In the genomic region with DNA sequence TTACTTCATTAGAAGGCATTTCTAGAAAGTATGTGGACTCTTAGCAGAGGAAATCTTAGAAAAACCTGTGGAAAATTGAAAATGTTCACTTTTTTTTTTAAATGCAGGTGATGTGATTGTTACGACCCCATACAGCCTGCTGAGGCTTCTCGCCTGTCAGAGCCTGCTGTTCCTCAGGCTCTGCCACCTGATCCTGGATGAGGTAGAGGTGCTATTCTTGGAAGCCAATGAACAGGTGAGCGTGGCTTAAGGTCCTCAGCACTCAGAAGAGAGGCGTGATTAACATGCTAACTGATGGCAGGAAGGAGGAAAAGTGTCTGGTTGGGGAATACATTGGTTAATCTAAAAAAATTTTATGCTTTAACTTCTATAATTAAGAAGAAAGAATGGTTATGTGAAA, we compare ENCODE assay signal across 19 cellular contexts.
DNase-seq lines count a peak whose midpoint lies in the region; ATAC-seq and TF ChIP-seq lines count a peak whose summit lies in the region.
"Had no signal": no experiment of that assay in that cellular context is flagged by ENCODE, and none has a peak within 500 bp of the region (broad histone marks: within the 10 kb centered on the region; RNA-seq: fewer than 3 reads in every experiment).

No MANE protein-coding gene starts in this region.

- TF ChIP-seq CTCF in left lung (IDR thresholded peaks at IDR 0.05) (no peak), gastroesophageal sphincter (IDR thresholded peaks at IDR 0.05) (no peak), A673 (conservative IDR thresholded peaks at IDR 0.05; ENCODE audit: low read depth, low read length) (no peak)

- H3K27ac ChIP-seq in left lung: no peak overlapping the region
- no peak overlapping the region for H3K27ac ChIP-seq in gastroesophageal sphincter
- no peak overlapping the region for H3K27ac ChIP-seq in A673 (ENCODE audit: low read depth, low read length, poor library complexity, severe bottlenecking)
- H3K27ac ChIP-seq: 22Rv1, HL-60, KMS-11, Peyer's patch, SJSA1 had no signal

- no peaks in the 10 kb centered on the region for H3K36me3 ChIP-seq in left lung
- no peaks in the 10 kb centered on the region for H3K36me3 ChIP-seq in gastroesophageal sphincter
- no peaks in the 10 kb centered on the region for H3K36me3 ChIP-seq in A673 (ENCODE audit: insufficient read depth, low read length, poor library complexity, severe bottlenecking)
- H3K36me3 ChIP-seq: Peyer's patch, SJSA1 had no signal

- H3K4me3 ChIP-seq in left lung (no peak overlapping the region), gastroesophageal sphincter (no peak overlapping the region), A673 (ENCODE audit: low read depth, low read length, poor library complexity, severe bottlenecking) (no peak overlapping the region)
- H3K4me3 ChIP-seq: Peyer's patch, SJSA1 had no signal

- CTCF ChIA-PET in A673 (lab: Charles Lee): no interaction called here

- WGBS in gastroesophageal sphincter (ENCODE audit: low coverage in 1 of 2), 2 donors: 71 to 100% methylated on average over 1 to 3 of the region's 4 CpGs

- TF ChIP-seq EP300 in gastroesophageal sphincter (IDR thresholded peaks at IDR 0.05): no peak

- H3K4me1 ChIP-seq in left lung (no peaks in the 10 kb centered on the region), gastroesophageal sphincter (no peaks in the 10 kb centered on the region), A673 (ENCODE audit: insufficient read depth, low read length, poor library complexity, severe bottlenecking) (no peaks in the 10 kb centered on the region)
- H3K4me1 ChIP-seq: Peyer's patch, SJSA1 had no signal

- POLR2A ChIA-PET in A673 (lab: Charles Lee; ENCODE audit: low non-redundant PET): no interaction called here

- H3K27me3 ChIP-seq in left lung (no peaks in the 10 kb centered on the region), gastroesophageal sphincter (no peaks in the 10 kb centered on the region), A673 (replicated peaks; ENCODE audit: insufficient read depth, low read depth, low read length, poor library complexity) (no peaks in the 10 kb centered on the region)
- H3K27me3 ChIP-seq: Peyer's patch had no signal

- ATAC-seq in left lung: peak; percentile 25
- no peak for ATAC-seq in gastroesophageal sphincter

- TF ChIP-seq POLR2A in gastroesophageal sphincter (IDR thresholded peaks at IDR 0.05): no peak

- intact Hi-C loops in left lung (cut with DNase I): no loop called here
- intact Hi-C loops in A673 (cut with micrococcal nuclease; ENCODE audit: unreplicated experiment): no loop called here

- DNase-seq in NCI-H1417 (lab: John Stamatoyannopoulos, UW) (peak; percentile 20 to 82 (median 21)), NCI-H1417 treated with DMSO at 0.1 percent for 48 hours (lab: John Stamatoyannopoulos, UW) (no peak), NCI-H146 (lab: John Stamatoyannopoulos, UW) (peak; percentile 69), NCI-H2171 treated with DMSO at 0.1 percent for 48 hours (lab: John Stamatoyannopoulos, UW) (peak; percentile 61), left lung (no peak), GM03348 (ENCODE audit: low spot score) (no peak), A673 (ENCODE audit: low spot score) (no peak)
- DNase-seq: DMS153; EL; NCI-H1436; NCI-H2227 treated with DMSO at 0.1 percent for 48 hours; NCI-H526 treated with DMSO at 0.1 percent for 48 hours; NK-92 treated with Interleukin-12 subunit alpha and Interleukin-12 subunit beta, amount 100 ng/mL, for 24 hours; Peyer's patch had no signal

- no TSS peak for BruUV-seq in A673 (replicated peaks; lab: Mats Ljungman, UMichigan)

- no peaks in the 10 kb centered on the region for H3K9me3 ChIP-seq in left lung
- H3K9me3 ChIP-seq in gastroesophageal sphincter: no peaks in the 10 kb centered on the region
- no peaks in the 10 kb centered on the region for H3K9me3 ChIP-seq in A673 (ENCODE audit: low read depth, low read length, poor library complexity, severe bottlenecking)
- H3K9me3 ChIP-seq: Peyer's patch, SJSA1 had no signal

Comparison
In these comparisons a context has a peak if more than half of its experiments do, and no peak if none do; other contexts are left out.
1. DNase-seq: peak in NCI-H1417 (3 of 3), NCI-H146 (single experiment) and NCI-H2171 treated with DMSO at 0.1 percent for 48 hours (single experiment); none in NCI-H1417 treated with DMSO at 0.1 percent for 48 hours (single experiment), left lung (0 of 2), GM03348 (single experiment) and A673 (single experiment).